ENCODE assay signal across 15 cellular contexts in genomic region chr14:99668307-99668997, GRCh38. TPM values are rescaled to one million over a fixed set of nuclear protein-coding genes. Genes with fewer than 3 reads are reported as not detected.
DNase-seq lines count a peak whose midpoint lies in the region; ATAC-seq and TF ChIP-seq lines count a peak whose summit lies in the region.
"Had no signal": no experiment of that assay in that cellular context is flagged by ENCODE, and none has a peak within 500 bp of the region (broad histone marks: within the 10 kb centered on the region; RNA-seq: fewer than 3 reads in every experiment).

No MANE protein-coding gene starts in this region.

- H3K4me3 Mint-ChIP-seq in chondrocyte (ENCODE audit: unreplicated experiment): no peak overlapping the region
- H3K4me3 Mint-ChIP-seq in neural progenitor cell: peak overlapping the region; percentile 33
- H3K4me3 Mint-ChIP-seq in WTC11: no peak overlapping the region
- H3K4me3 Mint-ChIP-seq: CD4-positive, alpha-beta T cell had no signal

- H4K20me1 ChIP-seq in BLaER1 (no peaks in the 10 kb centered on the region), neural progenitor cell (ENCODE audit: low read depth) (peaks cover 3% of the 10 kb centered on the region)

- POLR2A ChIA-PET in WTC11 (lab: Charles Lee): no interaction called here

- H3K4me1 Mint-ChIP-seq in chondrocyte (ENCODE audit: low read depth) (peaks cover 7% of the 10 kb centered on the region), neural progenitor cell (peaks cover 91% of the 10 kb centered on the region), WTC11 (peaks cover 57% of the 10 kb centered on the region)

- ATAC-seq in WTC11: no peak
- ATAC-seq: HCT116 had no signal

- H3K9me3 Mint-ChIP-seq in chondrocyte (ENCODE audit: low read depth) (no peaks in the 10 kb centered on the region), neural progenitor cell (no peaks in the 10 kb centered on the region), WTC11 (no peaks in the 10 kb centered on the region)
- H3K9me3 Mint-ChIP-seq: CD4-positive, alpha-beta T cell had no signal

- H3K27me3 ChIP-seq in BLaER1 (no peaks in the 10 kb centered on the region), neural progenitor cell (no peaks in the 10 kb centered on the region), spleen (replicated peaks in 1 of 7) (peaks cover 0 to 4% (median 0%) of the 10 kb centered on the region in 7 donors), dorsolateral prefrontal cortex (no peaks in the 10 kb centered on the region)

- H3K4me3 ChIP-seq in BLaER1 (no peak overlapping the region), neural progenitor cell (no peak overlapping the region), spleen (no peak overlapping the region), dorsolateral prefrontal cortex (no peak overlapping the region)
- H3K4me3 ChIP-seq: GM12878 had no signal

- peaks cover 4% of the 10 kb centered on the region for H3K36me3 Mint-ChIP-seq in chondrocyte (ENCODE audit: low read depth)
- no peaks in the 10 kb centered on the region for H3K36me3 Mint-ChIP-seq in neural progenitor cell
- H3K36me3 Mint-ChIP-seq in WTC11: no peaks in the 10 kb centered on the region

- TF ChIP-seq CTCF in chondrocyte (IDR thresholded peaks at IDR 0.05): no peak
- TF ChIP-seq CTCF in neural progenitor cell (IDR thresholded peaks at IDR 0.05): no peak
- TF ChIP-seq CTCF in spleen (IDR thresholded peaks at IDR 0.05 in 8 of 11, conservative IDR thresholded peaks at IDR 0.05 in 3 of 11): no peak
- TF ChIP-seq CTCF in WTC11 (IDR thresholded peaks at IDR 0.05): no peak
- no peak for TF ChIP-seq CTCF in dorsolateral prefrontal cortex (IDR thresholded peaks at IDR 0.05 in 54 of 56, conservative IDR thresholded peaks at IDR 0.05 in 2 of 56; ENCODE audit: low read depth in 1 of 56, partially characterized antibody in 56 of 56)

- H3K27ac ChIP-seq in BLaER1 (peak overlapping the region; percentile 94), neural progenitor cell (no peak overlapping the region), spleen (no peak overlapping the region), dorsolateral prefrontal cortex (no peak overlapping the region)
- H3K27ac ChIP-seq: 22Rv1 had no signal

- H3K9me3 ChIP-seq in BLaER1 (no peaks in the 10 kb centered on the region), neural progenitor cell (ENCODE audit: low read depth) (no peaks in the 10 kb centered on the region), spleen (no peaks in the 10 kb centered on the region)

- WGBS in spleen, 5 donors: 83 to 91% (median 88%) methylated on average over 18 to 23 of the region's 23 CpGs

- H3K9ac ChIP-seq in BLaER1 (no peak overlapping the region), neural progenitor cell (no peak overlapping the region)

- CTCF ChIA-PET in WTC11 (lab: Charles Lee): interaction anchor here (0.7 to 3.4 kb wide), 12 partner anchors 10 to 440 kb away, joined by 3 to 13 read pairs (median 4); partner anchors contain the start of gene CYP46A1

- H3K27me3 Mint-ChIP-seq in chondrocyte (ENCODE audit: low read depth) (no peaks in the 10 kb centered on the region), neural progenitor cell (ENCODE audit: insufficient read depth, low read depth) (peaks cover 14% of the 10 kb centered on the region), WTC11 (ENCODE audit: low read depth) (peaks cover 3% of the 10 kb centered on the region; the same call in 1 of the 2 replicates)

- H3K27ac Mint-ChIP-seq in chondrocyte (ENCODE audit: unreplicated experiment) (no peak overlapping the region), neural progenitor cell (peak overlapping the region; percentile 97), WTC11 (no peak overlapping the region)
- H3K27ac Mint-ChIP-seq: CD4-positive, alpha-beta T cell had no signal

- H3K4me2 ChIP-seq in BLaER1: peak overlapping the region; percentile 96
- no peak overlapping the region for H3K4me2 ChIP-seq in neural progenitor cell

- intact Hi-C loops in spleen (cut with DNase I; ENCODE audit: low total_unique reads): no loop called here
- intact Hi-C loops in dorsolateral prefrontal cortex (cut with DNase I): no loop called here

- no peaks in the 10 kb centered on the region for H3K36me3 ChIP-seq in BLaER1
- no peaks in the 10 kb centered on the region for H3K36me3 ChIP-seq in neural progenitor cell
- no peaks in the 10 kb centered on the region for H3K36me3 ChIP-seq in spleen

- H3K79me2 ChIP-seq in neural progenitor cell (ENCODE audit: low read depth): no peaks in the 10 kb centered on the region

- H3K4me1 ChIP-seq in BLaER1: peaks cover 64% of the 10 kb centered on the region
- peaks cover 78% of the 10 kb centered on the region for H3K4me1 ChIP-seq in neural progenitor cell
- H3K4me1 ChIP-seq in spleen: peaks cover 0 to 9% (median 0%) of the 10 kb centered on the region in 6 donors

- DNase-seq in chondrocyte (ENCODE audit: low spot score) (peak; percentile 78), neural progenitor cell (ENCODE audit: low spot score) (no peak), spleen (peak; percentile 54), Ammon's horn (ENCODE audit: low spot score) (no peak), WTC11 (ENCODE audit: low spot score) (no peak), dorsolateral prefrontal cortex (no peak)
- DNase-seq in activated naive CD4-positive, alpha-beta T cell treated with anti-CD3 and anti-CD28 coated beads, Interleukin-2, amount 50 U/mL, for 16 hours: no peak
- DNase-seq: C1 segment of cervical spinal cord; CD4-positive, alpha-beta T cell; DMS79 had no signal

- peaks cover 71% of the 10 kb centered on the region for H3F3A ChIP-seq in neural progenitor cell (ENCODE audit: low read depth)

- no peak for TF ChIP-seq POLR2A in spleen (IDR thresholded peaks at IDR 0.05)

- H2AFZ ChIP-seq in neural progenitor cell (replicated peaks): no peak overlapping the region

TF ChIP-seq in WTC11, 78 proteins besides CTCF, POLR2A, EP300 and RAD21:
- TF ChIP-seq TP53 (CRISPR knock-in tag; IDR thresholded peaks at IDR 0.05): no peak
- no peak for TF ChIP-seq PRRX2 (CRISPR knock-in tag; IDR thresholded peaks at IDR 0.05)
- no peak for TF ChIP-seq ZNF121 (CRISPR knock-in tag; IDR thresholded peaks at IDR 0.05)
- no peak for TF ChIP-seq RELA (CRISPR knock-in tag; IDR thresholded peaks at IDR 0.05; ENCODE audit: borderline replicate concordance)
- no peak for TF ChIP-seq ZNF219 (CRISPR knock-in tag; IDR thresholded peaks at IDR 0.05; ENCODE audit: borderline replicate concordance)
- no peak for TF ChIP-seq IRF1 (CRISPR knock-in tag; IDR thresholded peaks at IDR 0.05)
- no peak for TF ChIP-seq GABPB1 (CRISPR knock-in tag; IDR thresholded peaks at IDR 0.05)
- no peak for TF ChIP-seq ZMAT4 (CRISPR knock-in tag; IDR thresholded peaks at IDR 0.05)
- TF ChIP-seq ZNF396 (CRISPR knock-in tag; IDR thresholded peaks at IDR 0.05; ENCODE audit: borderline replicate concordance): no peak
- TF ChIP-seq EMX1 (CRISPR knock-in tag; IDR thresholded peaks at IDR 0.05): no peak
- TF ChIP-seq NR3C1 (CRISPR knock-in tag; conservative IDR thresholded peaks at IDR 0.05; ENCODE audit: low read depth): no peak
- TF ChIP-seq MXD4 (CRISPR knock-in tag; IDR thresholded peaks at IDR 0.05; ENCODE audit: borderline replicate concordance): no peak
- TF ChIP-seq JAZF1 (CRISPR knock-in tag; IDR thresholded peaks at IDR 0.05): no peak

RNA-seq across cellular contexts. Expression of gene CYP46A1, which starts 15.6 kb away (rescaled TPM):
- total RNA-seq in chondrocyte: 0.72 to 2.8 TPM (median 1.2 TPM) in 3 replicates
- total RNA-seq in neural progenitor cell (ENCODE audit: low replicate concordance): 0.77 and 1.1 TPM in 2 replicates
- under 1 TPM; 0.16 to 0.85 (median 0.40) TPM for total RNA-seq in spleen
- under 1 TPM; 0.11 to 0.38 (median 0.13) TPM for polyA plus RNA-seq in spleen
- total RNA-seq in WTC11 (2021): 0.57 to 0.77 TPM (median 0.73 TPM) in 3 replicates
- 100 to 1,000 TPM in 17 of 120 experiments, 10 to 100 TPM in 103; 26.0 to 165 (median 81.5) TPM for total RNA-seq in dorsolateral prefrontal cortex
- total RNA-seq: A673, GM12878 had no signal

RNA-seq across cellular contexts. Expression of gene HHIPL1, which starts 23.5 kb away (rescaled TPM):
- total RNA-seq in chondrocyte (1.6 to 5.9 TPM (median 5.6 TPM) in 3 replicates), neural progenitor cell (ENCODE audit: low replicate concordance) (0.32 and 1.2 TPM in 2 replicates), spleen (1 to 10 TPM; 1.8 to 4.2 (median 2.8) TPM), WTC11 (2021) (1.2 to 2.0 TPM (median 1.5 TPM) in 3 replicates), dorsolateral prefrontal cortex (10 to 100 TPM in 118 of 120 experiments, 1 to 10 TPM in 2; 8.6 to 35.8 (median 18.2) TPM)
- under 1 TPM; 0.43 to 0.67 (median 0.64) TPM for polyA plus RNA-seq in spleen
- total RNA-seq: CD4-positive, alpha-beta T cell; GM12878 had no signal

Comparison
In these comparisons a context has a peak if more than half of its experiments do, and no peak if none do; other contexts are left out.
1. DNase-seq: peak in chondrocyte (single experiment) and spleen (single experiment); none in neural progenitor cell (single experiment), Ammon's horn (single experiment), activated naive CD4-positive, alpha-beta T cell treated with anti-CD3 and anti-CD28 coated beads, Interleukin-2, amount 50 U/mL, for 16 hours (single experiment), WTC11 (single experiment) and dorsolateral prefrontal cortex (0 of 10).